Comparison of ENCODE assay signal across 8 cellular contexts in the genomic region with DNA sequence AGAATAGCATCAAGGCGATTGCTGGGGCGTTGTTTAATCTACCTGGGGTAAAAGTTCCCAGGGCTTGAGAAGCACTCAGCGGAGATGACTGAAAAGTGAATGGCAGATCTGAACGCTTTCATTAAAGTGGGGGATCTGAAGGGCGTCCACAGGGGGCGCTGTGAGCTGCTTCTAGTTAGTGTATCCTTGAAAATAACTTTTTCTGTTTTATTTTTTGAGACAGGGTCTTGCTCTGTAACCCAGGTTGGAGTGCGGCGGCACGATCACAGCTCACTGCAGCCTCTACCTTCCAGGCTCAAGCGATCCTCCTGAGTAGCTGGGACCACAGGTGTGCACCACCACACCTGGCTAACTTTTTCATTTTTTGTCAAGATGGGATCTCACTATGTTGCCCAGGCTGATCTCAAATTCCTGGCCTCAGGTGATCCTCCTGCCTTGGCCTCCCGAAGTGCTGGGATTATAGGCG.
DNase-seq lines count a peak whose midpoint lies in the region; ATAC-seq and TF ChIP-seq lines count a peak whose summit lies in the region.

No MANE protein-coding gene starts in this region.

- peak; percentile 51 for DNase-seq in activated CD4-positive, CD25-positive, alpha-beta regulatory T cell treated with anti-CD3 and anti-CD28 coated beads, Interleukin-2, amount 50 U/mL, for 72 hours
- DNase-seq in OCI-LY7 (ENCODE audit: low spot score) (peak; percentile 56), dorsolateral prefrontal cortex (peak in 6 of 10 donors; percentile 2 to 31 (median 20)), T1000 (lab: John Stamatoyannopoulos, UW) (no peak)
- peak; percentile 28 for DNase-seq in stimulated activated CD8-positive, alpha-beta memory T cell treated with anti-CD3 and anti-CD28 coated beads, Interleukin-4, amount 100 ng/mL, for 24 hours (ENCODE audit: low read depth)

- H2AFZ ChIP-seq in OCI-LY7 (ENCODE audit: low read length), result no peak overlapping the region

- POLR2A ChIA-PET in OCI-LY7 (lab: Charles Lee), result no interaction called here

- TF ChIP-seq CTCF in OCI-LY7 (conservative IDR thresholded peaks at IDR 0.05; ENCODE audit: low read length) (peak; percentile 83), dorsolateral prefrontal cortex (IDR thresholded peaks at IDR 0.05 in 54 of 56, conservative IDR thresholded peaks at IDR 0.05 in 2 of 56; ENCODE audit: low read depth in 1 of 56, partially characterized antibody in 56 of 56) (peak in 35 of 56 donors; percentile 17 to 54 (median 37))

- H3K9me2 ChIP-seq in OCI-LY7 (ENCODE audit: insufficient read depth, low read length), result no peaks in the 10 kb centered on the region

- intact Hi-C loops in OCI-LY7 (cut with micrococcal nuclease; ENCODE audit: unreplicated experiment), result no loop called here
- intact Hi-C loops in dorsolateral prefrontal cortex (cut with DNase I), result no loop called here

- no peaks in the 10 kb centered on the region for H3K9me3 ChIP-seq in OCI-LY7 (ENCODE audit: low read length)

- H3K79me2 ChIP-seq in OCI-LY7 (ENCODE audit: insufficient read depth, low read depth, low read length), result no peaks in the 10 kb centered on the region

- H3K4me1 ChIP-seq in OCI-LY7 (ENCODE audit: insufficient read depth, low read length, poor library complexity, severe bottlenecking), result no peaks in the 10 kb centered on the region

- no peaks in the 10 kb centered on the region for H4K20me1 ChIP-seq in OCI-LY7 (ENCODE audit: insufficient read depth, low read length)

- no peak overlapping the region for H3K27ac ChIP-seq in OCI-LY7 (ENCODE audit: low read depth, low read length, poor library complexity, severe bottlenecking)
- no peak overlapping the region for H3K27ac ChIP-seq in dorsolateral prefrontal cortex

- H3K4me3 ChIP-seq in OCI-LY7 (ENCODE audit: low read depth, low read length, poor library complexity, severe bottlenecking) (no peak overlapping the region), dorsolateral prefrontal cortex (no peak overlapping the region)

- BruUV-seq in OCI-LY7 (replicated peaks; lab: Mats Ljungman, UMichigan), result no TSS peak

- H3K4me2 ChIP-seq in OCI-LY7 (ENCODE audit: low read length), result no peak overlapping the region

- H3K27me3 ChIP-seq in dorsolateral prefrontal cortex, result no peaks in the 10 kb centered on the region

- ATAC-seq in activated CD4-positive, CD25-positive, alpha-beta regulatory T cell treated with anti-CD3 and anti-CD28 coated beads, Interleukin-2, amount 50 U/mL, for 24 hours, result no peak
- ATAC-seq in HG03469 (IDR thresholded peaks at IDR 0.05; ENCODE audit: unreplicated experiment) (no peak), HG03432 (IDR thresholded peaks at IDR 0.05; ENCODE audit: unreplicated experiment) (no peak)

- H3K36me3 ChIP-seq in OCI-LY7 (ENCODE audit: insufficient read depth, low read length), result peaks cover 55% of the 10 kb centered on the region

- CTCF ChIA-PET in OCI-LY7 (lab: Charles Lee; ENCODE audit: unreplicated experiment), result interaction anchor here (0.6 kb wide), 2 partner anchors 60 to 80 kb away, joined by 3 read pairs; no protein-coding TSS in a partner anchor
